ENCODE assay signal across 9 cellular contexts in genomic region chr11:65787649-65788622, GRCh38. TPM values are rescaled to one million over a fixed set of nuclear protein-coding genes. Genes with fewer than 3 reads are reported as not detected.
A peak's percentile ranks its signal among the peaks of the same experiment; 100 is the strongest.
DNase-seq lines count a peak whose midpoint lies in the region; ATAC-seq lines count a peak whose summit lies in the region.
"Had no signal": no experiment of that assay in that cellular context is flagged by ENCODE, and none has a peak within 500 bp of the region (broad histone marks: within the 10 kb centered on the region; RNA-seq: fewer than 3 reads in every experiment).

No MANE protein-coding gene starts in this region.

- no peaks in the 10 kb centered on the region for H3K9me3 ChIP-seq in iPS-18c (ENCODE audit: control insufficient read depth, insufficient read depth, low read length)

- H3K4me3 Mint-ChIP-seq in activated CD4-positive, alpha-beta T cell treated with anti-CD3 and anti-CD28 coated beads, Interleukin-2, amount 10 ng/mL, durations not matched to agents 24 days and 14 days = peak overlapping the region; percentile 71
- H3K4me3 Mint-ChIP-seq in T-cell = peak overlapping the region; percentile 68 to 78 (median 74)
- peak overlapping the region; percentile 72 to 81 for H3K4me3 Mint-ChIP-seq in stimulated activated naive B cell treated with anti-CD40 and anti-IgM and Interleukin-4, amounts not matched to agents 10 μg/mL and 1 μg/mL and 100 μg/mL, for 72 hours

- peaks cover 34% of the 10 kb centered on the region for H3K4me1 Mint-ChIP-seq in activated CD4-positive, alpha-beta T cell treated with anti-CD3 and anti-CD28 coated beads, Interleukin-2, amount 10 ng/mL, durations not matched to agents 24 days and 14 days
- peaks cover 16 to 48% (median 28%) of the 10 kb centered on the region in 3 donors for H3K4me1 Mint-ChIP-seq in T-cell
- peaks cover 28 to 36% of the 10 kb centered on the region in 2 donors for H3K4me1 Mint-ChIP-seq in stimulated activated naive B cell treated with anti-CD40 and anti-IgM and Interleukin-4, amounts not matched to agents 10 μg/mL and 1 μg/mL and 100 μg/mL, for 72 hours

- no peak for DNase-seq in activated CD4-positive, alpha-beta T cell treated with anti-CD3 and anti-CD28 coated beads, Interleukin-2, amount 10 ng/mL, durations not matched to agents 24 days and 14 days
- no peak for DNase-seq in activated CD4-positive, alpha-beta T cell treated with anti-CD3 and anti-CD28 coated beads for 1 hour
- DNase-seq in T-cell = peak in 1 of 34 experiments; percentile 19
- DNase-seq in stimulated activated naive B cell treated with anti-CD40 and anti-IgM and Interleukin-4, amounts not matched to agents 10 μg/mL and 1 μg/mL and 100 μg/mL, for 72 hours = no peak
- DNase-seq in AML-193 (lab: John Stamatoyannopoulos, UW) = no peak

- H3K4me3 ChIP-seq in iPS-18c (ENCODE audit: insufficient read depth, low read depth, low read length) = peak overlapping the region; percentile 57
- H3K4me3 ChIP-seq: SJSA1 had no signal

- H3K9me3 Mint-ChIP-seq in activated CD4-positive, alpha-beta T cell treated with anti-CD3 and anti-CD28 coated beads, Interleukin-2, amount 10 ng/mL, durations not matched to agents 24 days and 14 days = no peaks in the 10 kb centered on the region
- H3K9me3 Mint-ChIP-seq in T-cell = no peaks in the 10 kb centered on the region
- H3K9me3 Mint-ChIP-seq in stimulated activated naive B cell treated with anti-CD40 and anti-IgM and Interleukin-4, amounts not matched to agents 10 μg/mL and 1 μg/mL and 100 μg/mL, for 72 hours = no peaks in the 10 kb centered on the region

- peak in 1 of 4 experiments; percentile 38 for ATAC-seq in T-cell (replicated peaks in 1 of 4)
- ATAC-seq in stimulated activated naive B cell treated with anti-CD40 and anti-IgM and Interleukin-4, amounts not matched to agents 10 μg/mL and 1 μg/mL and 100 μg/mL, for 72 hours (replicated peaks) = peak in 1 of 2 donors; percentile 15
- no peak for ATAC-seq in HG02642 (IDR thresholded peaks at IDR 0.05; ENCODE audit: poor library complexity, unreplicated experiment)
- no peak for ATAC-seq in HG02588 (IDR thresholded peaks at IDR 0.05; ENCODE audit: unreplicated experiment)

- H3K27me3 Mint-ChIP-seq in activated CD4-positive, alpha-beta T cell treated with anti-CD3 and anti-CD28 coated beads, Interleukin-2, amount 10 ng/mL, durations not matched to agents 24 days and 14 days = peaks cover 44% of the 10 kb centered on the region
- peaks cover 31 to 50% of the 10 kb centered on the region in 2 donors for H3K27me3 Mint-ChIP-seq in T-cell
- peaks cover 40 to 55% of the 10 kb centered on the region in 2 donors for H3K27me3 Mint-ChIP-seq in stimulated activated naive B cell treated with anti-CD40 and anti-IgM and Interleukin-4, amounts not matched to agents 10 μg/mL and 1 μg/mL and 100 μg/mL, for 72 hours

- no peak overlapping the region for H3K27ac Mint-ChIP-seq in activated CD4-positive, alpha-beta T cell treated with anti-CD3 and anti-CD28 coated beads, Interleukin-2, amount 10 ng/mL, durations not matched to agents 24 days and 14 days
- no peak overlapping the region for H3K27ac Mint-ChIP-seq in T-cell
- H3K27ac Mint-ChIP-seq in stimulated activated naive B cell treated with anti-CD40 and anti-IgM and Interleukin-4, amounts not matched to agents 10 μg/mL and 1 μg/mL and 100 μg/mL, for 72 hours = peak overlapping the region; percentile 90

- H3K36me3 Mint-ChIP-seq in activated CD4-positive, alpha-beta T cell treated with anti-CD3 and anti-CD28 coated beads, Interleukin-2, amount 10 ng/mL, durations not matched to agents 24 days and 14 days (ENCODE audit: low read depth) = no peaks in the 10 kb centered on the region
- no peaks in the 10 kb centered on the region for H3K36me3 Mint-ChIP-seq in T-cell
- H3K36me3 Mint-ChIP-seq in stimulated activated naive B cell treated with anti-CD40 and anti-IgM and Interleukin-4, amounts not matched to agents 10 μg/mL and 1 μg/mL and 100 μg/mL, for 72 hours = peaks cover 0 to 2% of the 10 kb centered on the region in 2 donors

- CTCF ChIA-PET in T-cell (lab: Charles Lee) = no interaction called here

- intact Hi-C loops in activated CD4-positive, alpha-beta T cell treated with anti-CD3 and anti-CD28 coated beads, Interleukin-2, amount 10 ng/mL, durations not matched to agents 24 days and 14 days (cut with micrococcal nuclease) = no loop called here

- POLR2A ChIA-PET in T-cell (lab: Charles Lee) = no interaction called here

RNA-seq across cellular contexts. Expression of gene OVOL1, which starts 1.1 kb away (rescaled TPM):
- 0.07 TPM in 1 of 2 replicates, not detected in the other for total RNA-seq in activated CD4-positive, alpha-beta T cell treated with anti-CD3 and anti-CD28 coated beads, Interleukin-2, amount 10 ng/mL, durations not matched to agents 24 days and 14 days
- total RNA-seq in T-cell = under 1 TPM in 2 of 5 donors, not detected in 3; 0.12 to 0.13 TPM
- total RNA-seq: SJSA1 had no signal

RNA-seq across cellular contexts. Expression of gene AP5B1, which starts 7.2 kb away (rescaled TPM):
- 20.1 and 21.1 TPM in 2 replicates for total RNA-seq in activated CD4-positive, alpha-beta T cell treated with anti-CD3 and anti-CD28 coated beads, Interleukin-2, amount 10 ng/mL, durations not matched to agents 24 days and 14 days
- total RNA-seq in T-cell = 10 to 100 TPM; 17.7 to 31.6 (median 30.1) TPM

RNA-seq across cellular contexts. Expression of gene SNX32, which starts 45.8 kb away (rescaled TPM):
- 1.2 and 2.1 TPM in 2 replicates for total RNA-seq in activated CD4-positive, alpha-beta T cell treated with anti-CD3 and anti-CD28 coated beads, Interleukin-2, amount 10 ng/mL, durations not matched to agents 24 days and 14 days
- 1 to 10 TPM in 4 of 5 donors, under 1 TPM in 1; 0.26 to 1.4 (median 1.2) TPM for total RNA-seq in T-cell
